ENCODE assay signal across 8 cellular contexts in the genomic region with DNA sequence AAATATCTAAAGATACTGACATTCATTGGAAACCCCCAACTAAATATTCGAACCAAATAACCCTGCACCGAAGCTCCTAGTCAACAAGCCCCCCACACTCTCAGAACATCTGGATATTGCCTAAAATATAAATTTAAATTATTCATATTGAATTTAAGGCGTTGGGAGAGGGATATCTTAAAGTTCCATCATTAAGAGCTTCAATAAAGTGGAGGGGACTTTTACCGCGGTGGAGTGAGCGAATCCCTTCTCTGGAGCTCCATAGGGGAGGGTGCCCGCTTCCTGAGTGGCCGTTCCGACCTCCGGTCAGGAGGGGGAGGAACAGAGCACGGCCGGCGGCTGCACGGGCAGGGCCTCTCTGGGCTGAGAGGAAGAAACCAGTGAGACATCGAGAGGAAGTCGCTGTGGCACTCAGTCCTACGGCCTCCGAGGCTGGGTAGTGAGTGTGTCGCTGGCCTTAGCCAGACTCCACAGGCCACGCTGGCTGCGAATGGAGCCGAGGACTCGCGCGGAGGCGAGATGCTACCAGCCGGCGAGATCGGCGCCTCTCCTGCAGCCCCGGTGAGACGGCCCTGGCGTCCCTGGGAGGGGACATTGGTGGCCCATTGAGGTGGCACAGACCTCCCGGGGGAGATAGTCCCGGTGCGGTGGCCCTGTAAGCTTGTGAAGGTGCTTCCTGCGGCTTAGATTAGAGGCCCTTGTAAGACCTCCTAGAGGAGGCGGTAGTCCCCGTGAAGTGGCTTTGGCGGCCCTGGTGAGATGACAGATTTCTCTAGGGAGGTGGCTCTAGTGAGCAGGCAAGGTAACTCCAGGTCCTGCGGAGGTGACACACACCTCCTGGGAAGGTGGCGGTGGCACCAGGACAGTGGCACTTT. TPM values are rescaled to one million over a fixed set of nuclear protein-coding genes. Genes with fewer than 3 reads are reported as not detected.
DNase-seq lines count a peak whose midpoint lies in the region; ATAC-seq and TF ChIP-seq lines count a peak whose summit lies in the region.

A gene (plus strand): TSS at position 405 of the 875 bp plus-strand sequence. CDS start 115 bp downstream, at position 520.

- ATAC-seq in HG02884 (IDR thresholded peaks at IDR 0.05; ENCODE audit: unreplicated experiment) (peak; percentile 91), T-helper 17 cell (peak; percentile 90), left ventricle myocardium superior (peak; percentile 100)

- H3K27me3 ChIP-seq in vagina = no peaks in the 10 kb centered on the region

- peaks cover 19% of the 10 kb centered on the region for H3K4me1 Mint-ChIP-seq in T-helper 17 cell

- DNase-seq in NCI-H146 treated with DMSO at 0.1 percent for 48 hours (lab: John Stamatoyannopoulos, UW; ENCODE audit: unreplicated experiment) = peak; percentile 88
- DNase-seq in T-helper 17 cell = peak; percentile 72 to 85 (median 80)
- peak; percentile 93 for DNase-seq in left ventricle myocardium superior
- DNase-seq in putamen (ENCODE audit: low spot score) = peak; percentile 91
- peak in 1 of 2 donors; percentile 89 for DNase-seq in vagina (ENCODE audit: extremely low spot score in 2 of 2)

- H3K4me1 ChIP-seq in vagina = peaks cover 18% of the 10 kb centered on the region

- no peaks in the 10 kb centered on the region for H3K9me3 ChIP-seq in T-helper 17 cell (ENCODE audit: control insufficient read depth, low read length, poor library complexity, severe bottlenecking)
- H3K9me3 ChIP-seq in vagina = no peaks in the 10 kb centered on the region

- peak within 1 kb of the TSS; percentile 89 to 99 for H3K4me3 ChIP-seq in vagina

- H3K36me3 Mint-ChIP-seq in T-helper 17 cell (ENCODE audit: low read depth) = peaks cover 2% of the 10 kb centered on the region

- TF ChIP-seq POLR2A in GM15510 (IDR thresholded peaks at IDR 0.05; ENCODE audit: borderline replicate concordance, extremely low read depth, insufficient read length) (peak; percentile 99), vagina (IDR thresholded peaks at IDR 0.05) (peak in 1 of 2 donors; percentile 65)

- TF ChIP-seq CTCF in vagina (IDR thresholded peaks at IDR 0.05) = peak; percentile 7 to 53 (median 50)

- H3K36me3 ChIP-seq in vagina = no peaks in the 10 kb centered on the region

- intact Hi-C loops in left ventricle myocardium superior (cut with micrococcal nuclease) = no loop called here
- intact Hi-C loops in vagina (cut with DNase I) = no loop called here

- H3K27ac ChIP-seq in angular gyrus (ENCODE audit: low read depth, low read length) = peak within 1 kb of the TSS; percentile 68
- H3K27ac ChIP-seq in vagina = peak within 1 kb of the TSS; percentile 73

- H3K27me3 Mint-ChIP-seq in T-helper 17 cell = no peaks in the 10 kb centered on the region

- peak within 1 kb of the TSS; percentile 94 for H3K4me3 Mint-ChIP-seq in T-helper 17 cell

- peak within 1 kb of the TSS; percentile 94 for H3K27ac Mint-ChIP-seq in T-helper 17 cell

RNA-seq across cellular contexts. Expression of the gene that starts here (rescaled TPM):
- total RNA-seq in T-helper 17 cell = 10 to 100 TPM; 29.2 to 37.1 TPM
- total RNA-seq in left ventricle myocardium superior = 14.5 TPM
- total RNA-seq in vagina = 27.5 TPM
